ENCODE assay signal across 20 cellular contexts in the genomic region with DNA sequence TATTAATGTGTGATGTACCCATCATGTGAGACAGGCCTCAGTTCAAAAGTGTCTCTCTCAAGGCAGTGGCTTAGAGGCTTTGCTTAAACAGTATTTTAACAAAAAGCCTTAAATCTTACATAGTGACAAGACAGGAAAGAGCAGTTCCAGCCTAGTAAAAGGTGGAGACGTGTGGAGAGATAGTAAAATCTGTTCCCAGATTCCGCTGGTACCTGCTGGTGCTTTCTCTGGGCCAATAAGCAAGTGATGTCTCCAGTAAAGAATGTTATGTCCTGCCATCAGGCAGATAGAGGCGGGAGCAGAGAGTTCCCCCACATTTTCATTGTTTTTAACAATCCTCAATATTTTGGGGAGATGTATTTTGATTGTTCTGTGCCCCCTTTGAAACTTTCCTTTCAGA.
"Had no signal": no experiment of that assay in that cellular context is flagged by ENCODE, and none has a peak within 500 bp of the region (broad histone marks: within the 10 kb centered on the region; RNA-seq: fewer than 3 reads in every experiment).

No MANE protein-coding gene starts in this region.

- H3K4me1 ChIP-seq: esophagus muscularis mucosa, gastrocnemius medialis, suprapubic skin, thyroid gland, upper lobe of left lung, uterus had no signal

- ATAC-seq: effector memory CD8-positive, alpha-beta T cell; gastrocnemius medialis; naive thymus-derived CD4-positive, alpha-beta T cell; right cardiac atrium had no signal

- H3K36me3 ChIP-seq: ovary, uterus had no signal

- H3K4me3 Mint-ChIP-seq: effector memory CD8-positive, alpha-beta T cell; naive thymus-derived CD4-positive, alpha-beta T cell; neural crest cell had no signal

- H3K9me3 Mint-ChIP-seq: effector memory CD8-positive, alpha-beta T cell; naive thymus-derived CD4-positive, alpha-beta T cell; neural crest cell had no signal

- H3K4me1 Mint-ChIP-seq: neural crest cell had no signal

- H3K27ac ChIP-seq: epithelial cell of prostate, esophagus muscularis mucosa, gastrocnemius medialis, ovary, suprapubic skin, thyroid gland, upper lobe of left lung, uterus had no signal

- FAIRE-seq: small intestine had no signal

- H3K27ac Mint-ChIP-seq: progenitor cell of endocrine pancreas had no signal

- H3K9me3 ChIP-seq: esophagus muscularis mucosa, gastrocnemius medialis, heart right ventricle, ovary, suprapubic skin, thyroid gland, upper lobe of left lung, uterus had no signal

- DNase-seq: effector memory CD8-positive, alpha-beta T cell; gastrocnemius medialis; heart right ventricle; islet precursor cell; mesenchymal stem cell; naive thymus-derived CD4-positive, alpha-beta T cell; ovary; small intestine; stimulated activated CD4-positive, alpha-beta T cell treated with anti-CD3 and anti-CD28 coated beads, Interleukin-2, amount 100 ng/mL, for 48 hours; stimulated activated naive CD4-positive, alpha-beta T cell treated with Interleukin-2 at 50 U/mL for 16 hours; thyroid gland; upper lobe of left lung; uterus had no signal

- H3K27me3 ChIP-seq: esophagus muscularis mucosa, gastrocnemius medialis, heart right ventricle, ovary, suprapubic skin, thyroid gland, upper lobe of left lung, uterus had no signal

- H3K27me3 Mint-ChIP-seq: effector memory CD8-positive, alpha-beta T cell; naive thymus-derived CD4-positive, alpha-beta T cell; progenitor cell of endocrine pancreas had no signal

- H3K4me3 ChIP-seq: esophagus muscularis mucosa, gastrocnemius medialis, heart right ventricle, lung, ovary, suprapubic skin, thyroid gland, upper lobe of left lung, uterus had no signal
